Comparison of ENCODE assay signal across 9 cellular contexts in genomic region chr17:32265896-32266388, GRCh38. TPM values are rescaled to one million over a fixed set of nuclear protein-coding genes. Genes with fewer than 3 reads are reported as not detected.
DNase-seq lines count a peak whose midpoint lies in the region; ATAC-seq and TF ChIP-seq lines count a peak whose summit lies in the region.
"Had no signal": no experiment of that assay in that cellular context is flagged by ENCODE, and none has a peak within 500 bp of the region (broad histone marks: within the 10 kb centered on the region; RNA-seq: fewer than 3 reads in every experiment).

No MANE protein-coding gene starts in this region.

- TF ChIP-seq CTCF in activated B cell treated with CpG ODN at 0.5 μM for 24 hours (IDR thresholded peaks at IDR 0.05): no peak

- peaks cover 17% of the 10 kb centered on the region for H3K4me1 ChIP-seq in stomach smooth muscle (ENCODE audit: control insufficient read depth, insufficient read depth, low read length)

- no peak overlapping the region for H3K4me3 Mint-ChIP-seq in activated B cell treated with CpG ODN at 0.5 μM for 24 hours

- intact Hi-C loops in activated B cell treated with CpG ODN at 0.5 μM for 24 hours (cut with micrococcal nuclease): loop anchor here (2.0 kb wide), 1 partner anchor 53 kb away; no protein-coding TSS in a partner anchor

- H3K4me3 ChIP-seq in iPS-18c (ENCODE audit: insufficient read depth, low read depth, low read length) (peak overlapping the region; percentile 81), stomach smooth muscle (ENCODE audit: low read length in 2 of 2) (peak overlapping the region; percentile 55 to 74)

- no peaks in the 10 kb centered on the region for H3K9me3 ChIP-seq in iPS-18c (ENCODE audit: control insufficient read depth, insufficient read depth, low read length)
- no peaks in the 10 kb centered on the region for H3K9me3 ChIP-seq in stomach smooth muscle (ENCODE audit: control insufficient read depth in 2 of 2, low read length in 2 of 2)

- no peak overlapping the region for H3K27ac ChIP-seq in stomach smooth muscle (ENCODE audit: low read length)
- H3K27ac ChIP-seq: 22Rv1 had no signal

- peaks cover 54% of the 10 kb centered on the region for H3K27me3 Mint-ChIP-seq in activated B cell treated with CpG ODN at 0.5 μM for 24 hours

- DNase-seq in DMS53 (lab: John Stamatoyannopoulos, UW) (peak; percentile 27), DMS53 treated with DMSO at 0.1 percent for 48 hours (lab: John Stamatoyannopoulos, UW; ENCODE audit: unreplicated experiment) (no peak), activated B cell treated with CpG ODN at 0.5 μM for 24 hours (no peak), T-helper 1 cell (no peak)

- H3K36me3 ChIP-seq in stomach smooth muscle (ENCODE audit: control insufficient read depth in 2 of 2, insufficient read depth in 2 of 2, low read length in 2 of 2): no peaks in the 10 kb centered on the region

- H3K4me1 Mint-ChIP-seq in activated B cell treated with CpG ODN at 0.5 μM for 24 hours: peaks cover 17% of the 10 kb centered on the region

- no peaks in the 10 kb centered on the region for H3K9me3 Mint-ChIP-seq in activated B cell treated with CpG ODN at 0.5 μM for 24 hours

- H3K27ac Mint-ChIP-seq in activated B cell treated with CpG ODN at 0.5 μM for 24 hours: no peak overlapping the region

- POLR2A ChIA-PET in activated B cell treated with CpG ODN at 0.5 μM for 24 hours (lab: Charles Lee): interaction anchor here (0.6 kb wide), 1 partner anchor 45 kb away, joined by 4 read pairs; no protein-coding TSS in a partner anchor

- no peaks in the 10 kb centered on the region for H3K36me3 Mint-ChIP-seq in activated B cell treated with CpG ODN at 0.5 μM for 24 hours (ENCODE audit: low read depth)

- peaks cover 17 to 26% of the 10 kb centered on the region in 2 donors for H3K27me3 ChIP-seq in stomach smooth muscle (ENCODE audit: control insufficient read depth in 1 of 2, insufficient read depth in 2 of 2, low read length in 2 of 2)

- CTCF ChIA-PET in activated B cell treated with CpG ODN at 0.5 μM for 24 hours (lab: Charles Lee): no interaction called here

- H3K9ac ChIP-seq in stomach smooth muscle (ENCODE audit: low read length in 2 of 2): peak overlapping the region in 1 of 2 donors; percentile 22

- ATAC-seq in activated B cell treated with CpG ODN at 0.5 μM for 24 hours (ENCODE audit: low read depth) (peak; percentile 33), GM21390 (IDR thresholded peaks at IDR 0.05; ENCODE audit: unreplicated experiment) (no peak), HG03097 (IDR thresholded peaks at IDR 0.05; ENCODE audit: low FRiP score, unreplicated experiment) (no peak)

RNA-seq across cellular contexts. Expression of gene RHBDL3, which starts 0.3 kb away (rescaled TPM):
- total RNA-seq in activated B cell treated with CpG ODN at 0.5 μM for 24 hours: 0.10 and 0.20 TPM in 2 replicates
